ENCODE assay signal across 18 cellular contexts in genomic region chr2:227719637-227720036, GRCh38. TPM values are rescaled to one million over a fixed set of nuclear protein-coding genes. Genes with fewer than 3 reads are reported as not detected.
DNase-seq lines count a peak whose midpoint lies in the region; ATAC-seq, FAIRE-seq and TF ChIP-seq lines count a peak whose summit lies in the region.
"Had no signal": no experiment of that assay in that cellular context is flagged by ENCODE, and none has a peak within 500 bp of the region (broad histone marks: within the 10 kb centered on the region; RNA-seq: fewer than 3 reads in every experiment).

No MANE protein-coding gene starts in this region.

- no peak overlapping the region for H3K9ac ChIP-seq in HepG2 (ENCODE audit: insufficient read depth, low read depth, low read length)

- no peak overlapping the region for H2AFZ ChIP-seq in HepG2 (ENCODE audit: low read length)

- no peak for FAIRE-seq in HepG2 (lab: Jason Lieb, UNC)
- FAIRE-seq: A204.1, GM19239 had no signal

- POLR2A ChIA-PET in HepG2 (lab: Yijun Ruan, JAX), result no interaction called here

- BruUV-seq in HepG2 (replicated peaks; lab: Mats Ljungman, UMichigan), result no TSS peak

- no peak for TF ChIP-seq RAD21 in HepG2 (CRISPR knock-in tag; IDR thresholded peaks at IDR 0.05)

- TF ChIP-seq EP300 in HepG2 (IDR thresholded peaks at IDR 0.05; ENCODE audit: low read depth in 2 of 2, low read length in 2 of 2), result no peak
- no peak for TF ChIP-seq EP300 in HepG2 (CRISPR knock-in tag; IDR thresholded peaks at IDR 0.05; ENCODE audit: borderline replicate concordance)

- 68% methylated on average over 4 of the region's 4 CpGs for WGBS in HepG2 (ENCODE audit: low lambda C conversion rate)
- WGBS in right lobe of liver (ENCODE audit: insufficient coverage, low coverage, low lambda C conversion rate, missing lambda C conversion rate), result 90% methylated on average over 4 of the region's 4 CpGs

- no peak for ATAC-seq in HepG2
- no peak for ATAC-seq in right lobe of liver
- ATAC-seq: CD8-positive, alpha-beta T cell had no signal

- H3K4me2 ChIP-seq in HepG2 (ENCODE audit: low read depth, low read length), result no peak overlapping the region

- H3K9me3 ChIP-seq in HepG2 (ENCODE audit: low read length) (no peaks in the 10 kb centered on the region), right lobe of liver (no peaks in the 10 kb centered on the region)

- in situ Hi-C loops in HepG2 (cut with HindIII; ENCODE audit: extremely low pct_ligation_motif_present, low pct_unique_long_range_greater_than_20kb), result no loop called here

- H3K4me3 ChIP-seq in HepG2 (replicated peaks in 1 of 3; ENCODE audit: insufficient read depth in 1 of 3, low read depth in 2 of 3, low read length in 3 of 3) (no peak overlapping the region), right lobe of liver (no peak overlapping the region)

- H3K4me1 ChIP-seq in HepG2 (ENCODE audit: insufficient read depth, low read length), result peaks cover 44% of the 10 kb centered on the region
- H3K4me1 ChIP-seq in right lobe of liver, result peaks cover 0 to 10% (median 4%) of the 10 kb centered on the region in 4 donors

- H3K27ac ChIP-seq in HepG2 (ENCODE audit: extremely low read length, insufficient read depth, low read length), result no peak overlapping the region
- no peak overlapping the region for H3K27ac ChIP-seq in right lobe of liver

- H4K20me1 ChIP-seq in HepG2 (ENCODE audit: insufficient read depth, low read length), result no peaks in the 10 kb centered on the region

- no peak for DNase-seq in HepG2 (ENCODE audit: low spot score)
- no peak for DNase-seq in right lobe of liver
- DNase-seq in amniotic epithelial cell (ENCODE audit: low read depth), result peak; percentile 27
- peak; percentile 18 for DNase-seq in putamen (ENCODE audit: low spot score)
- DNase-seq in AML-193 (lab: John Stamatoyannopoulos, UW), result no peak
- no peak for DNase-seq in stimulated activated CD4-positive, alpha-beta T cell treated with anti-CD3 and anti-CD28 coated beads, Interleukin-2, amount 100 ng/mL, for 48 hours
- DNase-seq in NCI-H2227 treated with DMSO at 0.1 percent for 48 hours (lab: John Stamatoyannopoulos, UW), result no peak
- DNase-seq: CD8-positive, alpha-beta T cell; COR-L47; DND-41; GF-D8; GOT3; H9 had no signal

- H3K79me2 ChIP-seq in HepG2 (ENCODE audit: insufficient read depth, low read length), result no peaks in the 10 kb centered on the region

- CTCF ChIA-PET in HepG2 (lab: Yijun Ruan, JAX; ENCODE audit: low intra/inter-chr PET ratio, low total read pairs), result no interaction called here

- intact Hi-C loops in HepG2 (cut with micrococcal nuclease; ENCODE audit: unreplicated experiment) (no loop called here), right lobe of liver (cut with DNase I) (no loop called here)

- TF ChIP-seq CTCF in HepG2 (CRISPR knock-in tag; IDR thresholded peaks at IDR 0.05) (no peak), right lobe of liver (IDR thresholded peaks at IDR 0.05) (no peak)

- H3K36me3 ChIP-seq in HepG2 (replicated peaks in 1 of 2; ENCODE audit: control insufficient read depth in 1 of 2, insufficient read depth in 2 of 2, low read length in 2 of 2) (no peaks in the 10 kb centered on the region), right lobe of liver (no peaks in the 10 kb centered on the region)

- H3K27me3 ChIP-seq in HepG2 (ENCODE audit: control insufficient read depth in 1 of 2, insufficient read depth in 2 of 2, low read length in 2 of 2), result peaks cover 0 to 11% of the 10 kb centered on the region in 2 experiments; a peak in 3 of 5 replicates
- no peaks in the 10 kb centered on the region for H3K27me3 ChIP-seq in right lobe of liver

- TF ChIP-seq POLR2A in HepG2 (IDR thresholded peaks at IDR 0.05; ENCODE audit: insufficient read depth in 1 of 2, low read depth in 2 of 2, low read length in 2 of 2), result no peak
- no peak for TF ChIP-seq POLR2A in right lobe of liver (IDR thresholded peaks at IDR 0.05)

RNA-seq across cellular contexts. Expression of gene SLC19A3, which starts 1.8 kb away (rescaled TPM):
- total RNA-seq in HepG2 (2016; rRNA removed; fragmentation: Illumina TruSeq; extraction: Trizol) (1.7 and 2.3 TPM in 2 replicates), right lobe of liver (10 to 100 TPM; 13.7 to 44.1 (median 16.8) TPM)
- total RNA-seq in HepG2 (2016; cell fraction: cytosol; rRNA removed; fragmentation: Illumina TruSeq; extraction: Trizol; ENCODE audit: low read depth), result 0.40 and 0.44 TPM in 2 replicates
- total RNA-seq in HepG2 (2016; cell fraction: insoluble cytoplasmic fraction; rRNA removed; fragmentation: Illumina TruSeq; extraction: Trizol), result 1.7 and 2.5 TPM in 2 replicates
- total RNA-seq in HepG2 (2016; cell fraction: membrane; rRNA removed; fragmentation: Illumina TruSeq; extraction: Trizol), result 0.69 and 1.3 TPM in 2 replicates
- 2.8 and 4.0 TPM in 2 replicates for total RNA-seq in HepG2 (2016; cell fraction: nucleus; rRNA removed; fragmentation: Illumina TruSeq; extraction: Trizol)
- polyA plus RNA-seq in HepG2 (2011; rRNA removed), result 3.4 and 5.2 TPM in 2 replicates
- 3.1 and 3.4 TPM in 2 replicates for polyA plus RNA-seq in HepG2 (2011; cell fraction: cytosol; rRNA removed)
- 3.5 and 5.3 TPM in 2 replicates for polyA plus RNA-seq in HepG2 (2011; cell fraction: nucleus; rRNA removed)
- 2.3 and 10.9 TPM in 2 replicates for polyA plus RNA-seq in HepG2 (2012)
- 0.23 and 0.26 TPM in 2 replicates for polyA plus RNA-seq in HepG2 (2016; cell fraction: cytosol; fragmentation: Illumina TruSeq; extraction: Trizol; ENCODE audit: low read depth)
- polyA plus RNA-seq in HepG2 (2016; cell fraction: insoluble cytoplasmic fraction; fragmentation: Illumina TruSeq; extraction: Trizol; ENCODE audit: low read depth), result 1.1 and 1.2 TPM in 2 replicates
- polyA plus RNA-seq in HepG2 (2016; cell fraction: membrane; fragmentation: Illumina TruSeq; extraction: Trizol; ENCODE audit: low read depth), result 0.42 and 0.55 TPM in 2 replicates
- polyA plus RNA-seq in HepG2 (2016; cell fraction: nucleus; fragmentation: Illumina TruSeq; extraction: Trizol; ENCODE audit: insufficient read depth, low read depth), result 5.3 and 5.6 TPM in 2 replicates
- polyA minus RNA-seq in HepG2 (2011; rRNA and poly(A)+ RNA removed; ENCODE audit: low replicate concordance), result 17.4 TPM in 1 of 2 replicates, not detected in the other
- 2.5 and 2.8 TPM in 2 replicates for polyA minus RNA-seq in HepG2 (2011; cell fraction: cytosol; rRNA and poly(A)+ RNA removed)
- polyA minus RNA-seq in HepG2 (2011; cell fraction: nucleus; rRNA and poly(A)+ RNA removed), result 6.3 and 7.0 TPM in 2 replicates
- total RNA-seq: CD8-positive, alpha-beta T cell; HT-29 had no signal
- polyA plus RNA-seq: BJ, CD14-positive monocyte had no signal

RNA-seq across cellular contexts. Expression of gene SCYGR6, which starts 4.9 kb away (rescaled TPM):
- total RNA-seq in HepG2 (2016; rRNA removed; fragmentation: Illumina TruSeq; extraction: Trizol) (not detected in 2 replicates), right lobe of liver (not detected)
- total RNA-seq in HepG2 (2016; cell fraction: cytosol; rRNA removed; fragmentation: Illumina TruSeq; extraction: Trizol; ENCODE audit: low read depth), result not detected in 2 replicates
- total RNA-seq in HepG2 (2016; cell fraction: insoluble cytoplasmic fraction; rRNA removed; fragmentation: Illumina TruSeq; extraction: Trizol), result not detected in 2 replicates
- total RNA-seq in HepG2 (2016; cell fraction: membrane; rRNA removed; fragmentation: Illumina TruSeq; extraction: Trizol), result not detected in 2 replicates
- not detected in 2 replicates for total RNA-seq in HepG2 (2016; cell fraction: nucleus; rRNA removed; fragmentation: Illumina TruSeq; extraction: Trizol)
- not detected in 2 replicates for polyA plus RNA-seq in HepG2 (2011; rRNA removed)
- polyA plus RNA-seq in HepG2 (2011; cell fraction: cytosol; rRNA removed), result not detected in 2 replicates
- polyA plus RNA-seq in HepG2 (2011; cell fraction: nucleus; rRNA removed), result not detected in 2 replicates
- polyA plus RNA-seq in HepG2 (2012), result not detected in 2 replicates
- polyA plus RNA-seq in HepG2 (2016; cell fraction: cytosol; fragmentation: Illumina TruSeq; extraction: Trizol; ENCODE audit: low read depth), result not detected in 2 replicates
- polyA plus RNA-seq in HepG2 (2016; cell fraction: insoluble cytoplasmic fraction; fragmentation: Illumina TruSeq; extraction: Trizol; ENCODE audit: low read depth), result not detected in 2 replicates
- not detected in 2 replicates for polyA plus RNA-seq in HepG2 (2016; cell fraction: membrane; fragmentation: Illumina TruSeq; extraction: Trizol; ENCODE audit: low read depth)
- polyA plus RNA-seq in HepG2 (2016; cell fraction: nucleus; fragmentation: Illumina TruSeq; extraction: Trizol; ENCODE audit: insufficient read depth, low read depth), result not detected in 2 replicates
- not detected in 2 replicates for polyA minus RNA-seq in HepG2 (2011; rRNA and poly(A)+ RNA removed; ENCODE audit: low replicate concordance)
- polyA minus RNA-seq in HepG2 (2011; cell fraction: cytosol; rRNA and poly(A)+ RNA removed), result not detected in 2 replicates
- polyA minus RNA-seq in HepG2 (2011; cell fraction: nucleus; rRNA and poly(A)+ RNA removed), result not detected in 2 replicates
- total RNA-seq: CD8-positive, alpha-beta T cell; H9; HT-29 had no signal
- polyA plus RNA-seq: BJ, CD14-positive monocyte had no signal

RNA-seq across cellular contexts. Expression of gene SCYGR7, which starts 8.5 kb away (rescaled TPM):
- not detected in 2 replicates for total RNA-seq in HepG2 (2016; rRNA removed; fragmentation: Illumina TruSeq; extraction: Trizol)
- not detected in 2 replicates for total RNA-seq in HepG2 (2016; cell fraction: cytosol; rRNA removed; fragmentation: Illumina TruSeq; extraction: Trizol; ENCODE audit: low read depth)
- not detected in 2 replicates for total RNA-seq in HepG2 (2016; cell fraction: insoluble cytoplasmic fraction; rRNA removed; fragmentation: Illumina TruSeq; extraction: Trizol)
- total RNA-seq in HepG2 (2016; cell fraction: membrane; rRNA removed; fragmentation: Illumina TruSeq; extraction: Trizol), result not detected in 2 replicates
- total RNA-seq in HepG2 (2016; cell fraction: nucleus; rRNA removed; fragmentation: Illumina TruSeq; extraction: Trizol), result not detected in 2 replicates
- polyA plus RNA-seq in HepG2 (2011; rRNA removed), result not detected in 2 replicates
- not detected in 2 replicates for polyA plus RNA-seq in HepG2 (2011; cell fraction: cytosol; rRNA removed)
- not detected in 2 replicates for polyA plus RNA-seq in HepG2 (2011; cell fraction: nucleus; rRNA removed)
- not detected in 2 replicates for polyA plus RNA-seq in HepG2 (2012)
- polyA plus RNA-seq in HepG2 (2016; cell fraction: cytosol; fragmentation: Illumina TruSeq; extraction: Trizol; ENCODE audit: low read depth), result not detected in 2 replicates
- polyA plus RNA-seq in HepG2 (2016; cell fraction: insoluble cytoplasmic fraction; fragmentation: Illumina TruSeq; extraction: Trizol; ENCODE audit: low read depth), result not detected in 2 replicates
- not detected in 2 replicates for polyA plus RNA-seq in HepG2 (2016; cell fraction: membrane; fragmentation: Illumina TruSeq; extraction: Trizol; ENCODE audit: low read depth)
- polyA plus RNA-seq in HepG2 (2016; cell fraction: nucleus; fragmentation: Illumina TruSeq; extraction: Trizol; ENCODE audit: insufficient read depth, low read depth), result not detected in 2 replicates
- not detected in 2 replicates for polyA minus RNA-seq in HepG2 (2011; rRNA and poly(A)+ RNA removed; ENCODE audit: low replicate concordance)
- polyA minus RNA-seq in HepG2 (2011; cell fraction: cytosol; rRNA and poly(A)+ RNA removed), result not detected in 2 replicates
- polyA minus RNA-seq in HepG2 (2011; cell fraction: nucleus; rRNA and poly(A)+ RNA removed), result not detected in 2 replicates
- not detected for total RNA-seq in right lobe of liver
- total RNA-seq: CD8-positive, alpha-beta T cell; H9; HT-29 had no signal
- polyA plus RNA-seq: BJ, CD14-positive monocyte had no signal

RNA-seq across cellular contexts. Expression of gene SCYGR8, which starts 26.1 kb away (rescaled TPM):
- total RNA-seq in HepG2 (2016; rRNA removed; fragmentation: Illumina TruSeq; extraction: Trizol) (not detected in 2 replicates), right lobe of liver (not detected)
- total RNA-seq in HepG2 (2016; cell fraction: cytosol; rRNA removed; fragmentation: Illumina TruSeq; extraction: Trizol; ENCODE audit: low read depth), result not detected in 2 replicates
- not detected in 2 replicates for total RNA-seq in HepG2 (2016; cell fraction: insoluble cytoplasmic fraction; rRNA removed; fragmentation: Illumina TruSeq; extraction: Trizol)
- total RNA-seq in HepG2 (2016; cell fraction: membrane; rRNA removed; fragmentation: Illumina TruSeq; extraction: Trizol), result not detected in 2 replicates
- total RNA-seq in HepG2 (2016; cell fraction: nucleus; rRNA removed; fragmentation: Illumina TruSeq; extraction: Trizol), result not detected in 2 replicates
- polyA plus RNA-seq in HepG2 (2011; rRNA removed), result not detected in 2 replicates
- polyA plus RNA-seq in HepG2 (2011; cell fraction: cytosol; rRNA removed), result not detected in 2 replicates
- polyA plus RNA-seq in HepG2 (2011; cell fraction: nucleus; rRNA removed), result not detected in 2 replicates
- polyA plus RNA-seq in HepG2 (2012), result not detected in 2 replicates
- polyA plus RNA-seq in HepG2 (2016; cell fraction: cytosol; fragmentation: Illumina TruSeq; extraction: Trizol; ENCODE audit: low read depth), result not detected in 2 replicates
- polyA plus RNA-seq in HepG2 (2016; cell fraction: insoluble cytoplasmic fraction; fragmentation: Illumina TruSeq; extraction: Trizol; ENCODE audit: low read depth), result not detected in 2 replicates
- polyA plus RNA-seq in HepG2 (2016; cell fraction: membrane; fragmentation: Illumina TruSeq; extraction: Trizol; ENCODE audit: low read depth), result not detected in 2 replicates
- polyA plus RNA-seq in HepG2 (2016; cell fraction: nucleus; fragmentation: Illumina TruSeq; extraction: Trizol; ENCODE audit: insufficient read depth, low read depth), result not detected in 2 replicates
- polyA minus RNA-seq in HepG2 (2011; rRNA and poly(A)+ RNA removed; ENCODE audit: low replicate concordance), result not detected in 2 replicates
- not detected in 2 replicates for polyA minus RNA-seq in HepG2 (2011; cell fraction: cytosol; rRNA and poly(A)+ RNA removed)
- not detected in 2 replicates for polyA minus RNA-seq in HepG2 (2011; cell fraction: nucleus; rRNA and poly(A)+ RNA removed)
- total RNA-seq: CD8-positive, alpha-beta T cell; H9; HT-29 had no signal
- polyA plus RNA-seq: BJ, CD14-positive monocyte had no signal

RNA-seq across cellular contexts. Expression of gene SCYGR5, which starts 53.0 kb away (rescaled TPM):
- total RNA-seq in HepG2 (2016; rRNA removed; fragmentation: Illumina TruSeq; extraction: Trizol) (not detected in 2 replicates), right lobe of liver (not detected)
- total RNA-seq in HepG2 (2016; cell fraction: cytosol; rRNA removed; fragmentation: Illumina TruSeq; extraction: Trizol; ENCODE audit: low read depth), result not detected in 2 replicates
- total RNA-seq in HepG2 (2016; cell fraction: insoluble cytoplasmic fraction; rRNA removed; fragmentation: Illumina TruSeq; extraction: Trizol), result not detected in 2 replicates
- total RNA-seq in HepG2 (2016; cell fraction: membrane; rRNA removed; fragmentation: Illumina TruSeq; extraction: Trizol), result not detected in 2 replicates
- not detected in 2 replicates for total RNA-seq in HepG2 (2016; cell fraction: nucleus; rRNA removed; fragmentation: Illumina TruSeq; extraction: Trizol)
- not detected in 2 replicates for polyA plus RNA-seq in HepG2 (2011; rRNA removed)
- polyA plus RNA-seq in HepG2 (2011; cell fraction: cytosol; rRNA removed), result not detected in 2 replicates
- not detected in 2 replicates for polyA plus RNA-seq in HepG2 (2011; cell fraction: nucleus; rRNA removed)
- polyA plus RNA-seq in HepG2 (2012), result not detected in 2 replicates
- polyA plus RNA-seq in HepG2 (2016; cell fraction: cytosol; fragmentation: Illumina TruSeq; extraction: Trizol; ENCODE audit: low read depth), result not detected in 2 replicates
- polyA plus RNA-seq in HepG2 (2016; cell fraction: insoluble cytoplasmic fraction; fragmentation: Illumina TruSeq; extraction: Trizol; ENCODE audit: low read depth), result not detected in 2 replicates
- polyA plus RNA-seq in HepG2 (2016; cell fraction: membrane; fragmentation: Illumina TruSeq; extraction: Trizol; ENCODE audit: low read depth), result not detected in 2 replicates
- polyA plus RNA-seq in HepG2 (2016; cell fraction: nucleus; fragmentation: Illumina TruSeq; extraction: Trizol; ENCODE audit: insufficient read depth, low read depth), result not detected in 2 replicates
- not detected in 2 replicates for polyA minus RNA-seq in HepG2 (2011; rRNA and poly(A)+ RNA removed; ENCODE audit: low replicate concordance)
- not detected in 2 replicates for polyA minus RNA-seq in HepG2 (2011; cell fraction: cytosol; rRNA and poly(A)+ RNA removed)
- not detected in 2 replicates for polyA minus RNA-seq in HepG2 (2011; cell fraction: nucleus; rRNA and poly(A)+ RNA removed)
- total RNA-seq: CD8-positive, alpha-beta T cell; H9; HT-29 had no signal
- polyA plus RNA-seq: BJ, CD14-positive monocyte had no signal

Comparison
In these comparisons a context has a peak if more than half of its experiments do, and no peak if none do; other contexts are left out.
1. DNase-seq: peak in amniotic epithelial cell (single experiment) and putamen (single experiment); none in HepG2 (single experiment), right lobe of liver (0 of 3), AML-193 (0 of 2), stimulated activated CD4-positive, alpha-beta T cell treated with anti-CD3 and anti-CD28 coated beads, Interleukin-2, amount 100 ng/mL, for 48 hours (0 of 2) and NCI-H2227 treated with DMSO at 0.1 percent for 48 hours (single experiment).